ENCODE assay signal across 7 cellular contexts in genomic region chr4:76896731-76897521, GRCh38. TPM values are rescaled to one million over a fixed set of nuclear protein-coding genes. Genes with fewer than 3 reads are reported as not detected.
DNase-seq lines count a peak whose midpoint lies in the region; ATAC-seq and TF ChIP-seq lines count a peak whose summit lies in the region.

No MANE protein-coding gene starts in this region.

- TF ChIP-seq CTCF in GM12865 (IDR thresholded peaks at IDR 0.05; ENCODE audit: insufficient read depth, low read depth, low read length, missing control alignments) (no peak), nephron (IDR thresholded peaks at IDR 0.05; ENCODE audit: unreplicated experiment in 3 of 3) (no peak)

- no peaks in the 10 kb centered on the region for H3K9me3 Mint-ChIP-seq in nephron

- peak overlapping the region; percentile 69 to 75 (median 73) for H3K4me3 Mint-ChIP-seq in nephron

- H3K27ac Mint-ChIP-seq in nephron, result no peak overlapping the region

- ATAC-seq in HG03135 (IDR thresholded peaks at IDR 0.05; ENCODE audit: unreplicated experiment) (peak; percentile 35), esophagus mucosa (peak; percentile 53)

- peaks cover 53% of the 10 kb centered on the region for H3K27me3 Mint-ChIP-seq in nephron (ENCODE audit: low read depth)

- no peaks in the 10 kb centered on the region for H3K36me3 Mint-ChIP-seq in nephron (ENCODE audit: low read depth)

- peak overlapping the region; percentile 61 for H3K4me3 ChIP-seq in GM12865 (ENCODE audit: low read depth, low read length)

- H3K4me1 Mint-ChIP-seq in nephron, result peaks cover 19% of the 10 kb centered on the region

- DNase-seq in GM12865 (ENCODE audit: low read depth) (no peak), GM19240 (ENCODE audit: insufficient read length, low spot score) (no peak), NCI-H1930 (lab: John Stamatoyannopoulos, UW) (no peak)
- peak; percentile 19 to 24 for DNase-seq in activated CD4-positive, alpha-beta T cell treated with anti-CD3 and anti-CD28 coated beads, Interleukin-2, amount 50 U/mL, for 48 hours

RNA-seq across cellular contexts. Expression of gene SOWAHB, which starts 1.0 kb away (rescaled TPM):
- total RNA-seq in esophagus mucosa, result 9.6 TPM

RNA-seq across cellular contexts. Expression of gene SEPTIN11, which starts 52.6 kb away (rescaled TPM):
- 29.9 TPM for total RNA-seq in esophagus mucosa

Comparison
In these comparisons a context has a peak if more than half of its experiments do, and no peak if none do; other contexts are left out.
1. DNase-seq: peak in activated CD4-positive, alpha-beta T cell treated with anti-CD3 and anti-CD28 coated beads, Interleukin-2, amount 50 U/mL, for 48 hours (2 of 2); none in GM12865 (single experiment), GM19240 (single experiment) and NCI-H1930 (0 of 2).